Comparison of ENCODE assay signal across 8 cellular contexts in the genomic region with DNA sequence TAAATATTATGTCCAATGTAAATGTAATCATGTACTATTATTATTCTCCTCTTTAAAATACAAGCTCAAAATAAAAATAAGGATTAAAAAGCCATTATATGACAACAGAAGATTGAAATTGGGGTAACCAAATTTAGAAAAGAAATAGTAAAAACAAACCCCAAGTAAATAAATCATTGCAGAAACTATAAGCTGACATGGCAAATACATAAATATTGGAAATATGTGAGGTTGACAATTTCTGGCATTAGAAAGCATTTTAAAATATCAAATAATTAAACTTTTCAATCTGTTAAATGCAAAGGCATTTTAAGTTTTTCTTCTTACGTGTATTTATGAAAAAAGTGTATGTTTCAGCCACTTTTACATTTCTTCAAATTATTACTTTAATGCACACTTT.
"Had no signal": no experiment of that assay in that cellular context is flagged by ENCODE, and none has a peak within 500 bp of the region (broad histone marks: within the 10 kb centered on the region; RNA-seq: fewer than 3 reads in every experiment).

No MANE protein-coding gene starts in this region.

- ATAC-seq: GM12878 had no signal

- DNase-seq: GDM1, GF-D8 had no signal

- FAIRE-seq: G401.6, GM12878, GM12891, GM12892, GM18507, GM19239 had no signal

- H3K4me3 ChIP-seq: GM12878 had no signal
